Comparison of ENCODE assay signal across 8 cellular contexts in genomic region chr14:105421723-105422615, GRCh38. TPM values are rescaled to one million over a fixed set of nuclear protein-coding genes. Genes with fewer than 3 reads are reported as not detected.
DNase-seq lines count a peak whose midpoint lies in the region; ATAC-seq, FAIRE-seq and TF ChIP-seq lines count a peak whose summit lies in the region.

No MANE protein-coding gene starts in this region.

- no peaks in the 10 kb centered on the region for H3K9me3 ChIP-seq in CD4-positive, CD25-positive, alpha-beta regulatory T cell (ENCODE audit: control insufficient read depth in 2 of 2, low read length in 2 of 2)
- no peaks in the 10 kb centered on the region for H3K9me3 ChIP-seq in Loucy (ENCODE audit: insufficient read depth, low read depth, low read length)
- no peaks in the 10 kb centered on the region for H3K9me3 ChIP-seq in ectodermal cell (ENCODE audit: control insufficient read depth, low read length)
- H3K9me3 ChIP-seq in neuron (ENCODE audit: low read length), result peaks cover 13% of the 10 kb centered on the region

- peaks cover 0 to 35% (median 8%) of the 10 kb centered on the region in 4 donors for H3K4me1 Mint-ChIP-seq in CD4-positive, CD25-positive, alpha-beta regulatory T cell

- H3K79me2 ChIP-seq in Loucy (ENCODE audit: insufficient read depth, low read length), result peaks cover 82% of the 10 kb centered on the region

- no peaks in the 10 kb centered on the region for H3K9me2 ChIP-seq in Loucy (replicated peaks; ENCODE audit: low read depth, low read length)

- peaks cover 0 to under 1% (median 0%) of the 10 kb centered on the region in 7 donors for H3K9me3 Mint-ChIP-seq in CD4-positive, CD25-positive, alpha-beta regulatory T cell

- WGBS in ectodermal cell, 2 experiments, result 93 to 94% methylated on average over 32 of the region's 32 CpGs

- H3K27ac Mint-ChIP-seq in CD4-positive, CD25-positive, alpha-beta regulatory T cell, result peak overlapping the region; percentile 67 to 88 (median 85)

- no peak overlapping the region for H3K4me3 ChIP-seq in CD4-positive, CD25-positive, alpha-beta regulatory T cell (ENCODE audit: low read depth, low read length)
- peak overlapping the region; percentile 91 for H3K4me3 ChIP-seq in Loucy (ENCODE audit: low read length, poor library complexity, severe bottlenecking)
- peak overlapping the region; percentile 4 for H3K4me3 ChIP-seq in ectodermal cell (ENCODE audit: insufficient read depth, low read depth, low read length)
- peak overlapping the region; percentile 78 for H3K4me3 ChIP-seq in neuron (ENCODE audit: low read length)

- H2AFZ ChIP-seq in Loucy (ENCODE audit: low read length) (no peak overlapping the region), neuron (ENCODE audit: low read depth, low read length) (no peak overlapping the region)

- no peaks in the 10 kb centered on the region for H3K27me3 ChIP-seq in CD4-positive, CD25-positive, alpha-beta regulatory T cell (ENCODE audit: control insufficient read depth, insufficient read depth, low read length)
- no peaks in the 10 kb centered on the region for H3K27me3 ChIP-seq in Loucy (ENCODE audit: insufficient read depth, low read length, poor library complexity, severe bottlenecking)
- H3K27me3 ChIP-seq in ectodermal cell (ENCODE audit: control insufficient read depth, insufficient read depth, low read length, poor library complexity, severe bottlenecking), result peaks cover 3% of the 10 kb centered on the region
- no peaks in the 10 kb centered on the region for H3K27me3 ChIP-seq in neuron (ENCODE audit: insufficient read depth, low read length)

- peaks cover 59% of the 10 kb centered on the region for H4K20me1 ChIP-seq in Loucy (ENCODE audit: insufficient read depth, low read length, poor library complexity, severe bottlenecking)

- peak overlapping the region; percentile 93 for H3K9ac ChIP-seq in Loucy (ENCODE audit: low read depth, low read length, poor library complexity, severe bottlenecking)

- peaks cover 4% of the 10 kb centered on the region for H3K36me3 Mint-ChIP-seq in CD4-positive, CD25-positive, alpha-beta regulatory T cell

- H3K27ac ChIP-seq in CD4-positive, CD25-positive, alpha-beta regulatory T cell (ENCODE audit: insufficient read depth, low read length, poor library complexity, severe bottlenecking), result peak overlapping the region; percentile 14
- no peak overlapping the region for H3K27ac ChIP-seq in ectodermal cell (ENCODE audit: insufficient read depth, low read depth, low read length, poor library complexity, severe bottlenecking)

- H3K4me1 ChIP-seq in CD4-positive, CD25-positive, alpha-beta regulatory T cell (ENCODE audit: control insufficient read depth, insufficient read depth, low read length, poor library complexity, severe bottlenecking), result peaks cover 32% of the 10 kb centered on the region
- peaks cover 33% of the 10 kb centered on the region for H3K4me1 ChIP-seq in Loucy (ENCODE audit: insufficient read depth, low read length, poor library complexity, severe bottlenecking)
- H3K4me1 ChIP-seq in ectodermal cell (ENCODE audit: control insufficient read depth, insufficient read depth, low read length), result peaks cover 22% of the 10 kb centered on the region
- peaks cover 26% of the 10 kb centered on the region for H3K4me1 ChIP-seq in neuron (ENCODE audit: insufficient read depth, low read length)

- H3K36me3 ChIP-seq in CD4-positive, CD25-positive, alpha-beta regulatory T cell (ENCODE audit: control insufficient read depth, insufficient read depth, low read length), result no peaks in the 10 kb centered on the region
- H3K36me3 ChIP-seq in Loucy (ENCODE audit: insufficient read depth, low read length), result peaks cover 3% of the 10 kb centered on the region; the same call in 1 of the 2 replicates
- H3K36me3 ChIP-seq in ectodermal cell (ENCODE audit: control insufficient read depth, insufficient read depth, low read length), result peaks cover 7% of the 10 kb centered on the region
- peaks cover 17% of the 10 kb centered on the region for H3K36me3 ChIP-seq in neuron (ENCODE audit: insufficient read depth, low read length)

- H3K27me3 Mint-ChIP-seq in CD4-positive, CD25-positive, alpha-beta regulatory T cell, result peaks cover 5% of the 10 kb centered on the region

- TF ChIP-seq CTCF in Loucy (conservative IDR thresholded peaks at IDR 0.05; ENCODE audit: low read length), result no peak

- FAIRE-seq in HTR-8/SVneo (lab: Jason Lieb, UNC), result no peak

- peak overlapping the region; percentile 85 to 89 (median 86) for H3K4me3 Mint-ChIP-seq in CD4-positive, CD25-positive, alpha-beta regulatory T cell

- H3F3A ChIP-seq in Loucy (ENCODE audit: low read depth), result no peaks in the 10 kb centered on the region

- no peak for DNase-seq in CD4-positive, CD25-positive, alpha-beta regulatory T cell
- DNase-seq in H4 (ENCODE audit: low spot score) (no peak), anterior cingulate cortex (lab: John Stamatoyannopoulos, UW) (no peak), HTR-8/SVneo (ENCODE audit: insufficient read length, low spot score) (no peak)

- H3K4me2 ChIP-seq in Loucy (ENCODE audit: low read depth, low read length, poor library complexity, severe bottlenecking), result peak overlapping the region; percentile 100

- no peak for ATAC-seq in CD4-positive, CD25-positive, alpha-beta regulatory T cell (ENCODE audit: low read depth in 2 of 2)
- no peak for ATAC-seq in HG03342 (IDR thresholded peaks at IDR 0.05; ENCODE audit: unreplicated experiment)

RNA-seq across cellular contexts. Expression of gene MTA1, which starts 2.3 kb away (rescaled TPM):
- 123 TPM for total RNA-seq in CD4-positive, CD25-positive, alpha-beta regulatory T cell
- 1 to 10 TPM; 2.5 to 3.1 (median 3.0) TPM for polyA plus RNA-seq in CD4-positive, CD25-positive, alpha-beta regulatory T cell
- 210 TPM for polyA plus RNA-seq in ectodermal cell (2013, experiment 1 of 4)
- 189 TPM for polyA plus RNA-seq in ectodermal cell (2013, experiment 2 of 4)
- polyA plus RNA-seq in ectodermal cell (2013, experiment 3 of 4), result 170 TPM
- 178 TPM for polyA plus RNA-seq in ectodermal cell (2013, experiment 4 of 4)
- 17.2 and 24.0 TPM in 2 replicates for total RNA-seq in H4 (2014; rRNA removed; shearing (Covaris generic))

RNA-seq across cellular contexts. Expression of gene TEX22, which starts 23.6 kb away (rescaled TPM):
- 3.1 TPM for total RNA-seq in CD4-positive, CD25-positive, alpha-beta regulatory T cell
- under 1 TPM; 0.11 to 0.31 (median 0.21) TPM for polyA plus RNA-seq in CD4-positive, CD25-positive, alpha-beta regulatory T cell
- polyA plus RNA-seq in ectodermal cell (2013, experiment 1 of 4), result 0.85 TPM
- polyA plus RNA-seq in ectodermal cell (2013, experiment 2 of 4), result 0.80 TPM
- 0.75 TPM for polyA plus RNA-seq in ectodermal cell (2013, experiment 3 of 4)
- 1.7 TPM for polyA plus RNA-seq in ectodermal cell (2013, experiment 4 of 4)
- 0.04 TPM in 1 of 2 replicates, not detected in the other for total RNA-seq in H4 (2014; rRNA removed; shearing (Covaris generic))

RNA-seq across cellular contexts. Expression of gene CRIP2, which starts 52.7 kb away (rescaled TPM):
- total RNA-seq in CD4-positive, CD25-positive, alpha-beta regulatory T cell, result 37.1 TPM
- 100 to 1,000 TPM in 2 of 4 donors, 10 to 100 TPM in 2; 12.0 to 131 (median 72.9) TPM for polyA plus RNA-seq in CD4-positive, CD25-positive, alpha-beta regulatory T cell
- 11.8 TPM for polyA plus RNA-seq in ectodermal cell (2013, experiment 1 of 4)
- 14.1 TPM for polyA plus RNA-seq in ectodermal cell (2013, experiment 2 of 4)
- polyA plus RNA-seq in ectodermal cell (2013, experiment 3 of 4), result 14.0 TPM
- polyA plus RNA-seq in ectodermal cell (2013, experiment 4 of 4), result 16.4 TPM
- total RNA-seq in H4 (2014; rRNA removed; shearing (Covaris generic)), result 16.2 and 26.9 TPM in 2 replicates
